Comparison of ENCODE assay signal across 1 cellular context in the genomic region with DNA sequence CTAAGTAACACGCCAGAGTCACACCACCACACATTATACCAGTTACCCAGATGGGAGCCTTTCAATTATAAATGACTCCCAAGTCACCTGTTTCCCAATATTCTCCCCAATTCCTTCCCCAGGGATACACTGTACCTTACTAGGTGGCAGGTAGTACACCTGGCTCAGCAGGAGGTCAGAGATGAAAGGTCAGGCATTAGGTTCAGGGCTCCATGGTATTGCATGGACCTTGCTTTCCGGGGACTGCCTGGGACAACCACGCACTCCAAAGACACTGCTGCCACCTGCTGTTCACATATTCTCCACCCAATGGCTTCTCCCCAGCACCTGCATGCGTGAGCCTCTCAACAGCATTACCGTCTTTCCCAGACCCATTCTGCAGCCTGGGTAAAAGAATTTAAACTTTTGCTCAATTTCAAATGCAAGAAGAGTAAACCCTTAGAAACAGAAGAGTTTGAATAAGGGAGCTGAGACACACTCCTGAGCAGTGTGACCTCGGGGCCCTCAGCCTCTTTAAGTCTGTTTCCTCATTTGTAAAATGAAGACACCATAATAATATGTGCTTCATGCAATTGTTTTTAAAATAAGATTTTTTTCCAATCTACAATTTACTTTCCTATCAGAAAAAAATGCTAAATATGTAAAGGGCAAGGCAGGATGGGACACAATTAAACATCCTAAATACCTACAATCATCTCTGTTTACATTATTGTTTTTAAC.
TF ChIP-seq lines count a peak whose summit lies in the region.

No MANE protein-coding gene starts in this region.

TF ChIP-seq in A549, 52 proteins besides CTCF, POLR2A, EP300 and RAD21 (continued from another document):
- no peak for TF ChIP-seq ATOH8 (CRISPR knock-in tag; IDR thresholded peaks at IDR 0.05; ENCODE audit: low read depth)
- TF ChIP-seq, protein P1, sequence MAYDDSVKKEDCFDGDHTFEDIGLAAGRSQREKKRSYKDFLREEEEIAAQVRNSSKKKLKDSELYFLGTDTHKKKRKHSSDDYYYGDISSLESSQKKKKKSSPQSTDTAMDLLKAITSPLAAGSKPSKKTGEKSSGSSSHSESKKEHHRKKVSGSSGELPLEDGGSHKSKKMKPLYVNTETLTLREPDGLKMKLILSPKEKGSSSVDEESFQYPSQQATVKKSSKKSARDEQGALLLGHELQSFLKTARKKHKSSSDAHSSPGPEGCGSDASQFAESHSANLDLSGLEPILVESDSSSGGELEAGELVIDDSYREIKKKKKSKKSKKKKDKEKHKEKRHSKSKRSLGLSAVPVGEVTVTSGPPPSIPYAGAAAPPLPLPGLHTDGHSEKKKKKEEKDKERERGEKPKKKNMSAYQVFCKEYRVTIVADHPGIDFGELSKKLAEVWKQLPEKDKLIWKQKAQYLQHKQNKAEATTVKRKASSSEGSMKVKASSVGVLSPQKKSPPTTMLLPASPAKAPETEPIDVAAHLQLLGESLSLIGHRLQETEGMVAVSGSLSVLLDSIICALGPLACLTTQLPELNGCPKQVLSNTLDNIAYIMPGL (CRISPR knock-in tag; IDR thresholded peaks at IDR 0.05; ENCODE audit: borderline replicate concordance): no peak
- TF ChIP-seq NR3C1 (IDR thresholded peaks at IDR 0.05): no peak
- no peak for TF ChIP-seq ZNF302 (CRISPR knock-in tag; IDR thresholded peaks at IDR 0.05)
- TF ChIP-seq POLR2AphosphoS2 (conservative IDR thresholded peaks at IDR 0.05; ENCODE audit: low read length): no peak
- TF ChIP-seq CHD4 (IDR thresholded peaks at IDR 0.05; ENCODE audit: borderline replicate concordance): no peak
- no peak for TF ChIP-seq MYC (IDR thresholded peaks at IDR 0.05; ENCODE audit: borderline replicate concordance, low read length)
- TF ChIP-seq KDM5A (IDR thresholded peaks at IDR 0.05): no peak
- no peak for TF ChIP-seq RCOR1 (IDR thresholded peaks at IDR 0.05; ENCODE audit: low read depth, low read length)
- no peak for TF ChIP-seq RNF2 (IDR thresholded peaks at IDR 0.05; ENCODE audit: borderline replicate concordance, low read depth)
- no peak for TF ChIP-seq ZFP36 (IDR thresholded peaks at IDR 0.05; ENCODE audit: borderline replicate concordance, partially characterized antibody)
- TF ChIP-seq TFCP2L1 (CRISPR knock-in tag; IDR thresholded peaks at IDR 0.05): peak; percentile 28; the same call in 1 of the 2 replicates
- no peak for TF ChIP-seq MAZ (IDR thresholded peaks at IDR 0.05; ENCODE audit: borderline replicate concordance, low read depth, low read length)
- TF ChIP-seq, protein P2, sequence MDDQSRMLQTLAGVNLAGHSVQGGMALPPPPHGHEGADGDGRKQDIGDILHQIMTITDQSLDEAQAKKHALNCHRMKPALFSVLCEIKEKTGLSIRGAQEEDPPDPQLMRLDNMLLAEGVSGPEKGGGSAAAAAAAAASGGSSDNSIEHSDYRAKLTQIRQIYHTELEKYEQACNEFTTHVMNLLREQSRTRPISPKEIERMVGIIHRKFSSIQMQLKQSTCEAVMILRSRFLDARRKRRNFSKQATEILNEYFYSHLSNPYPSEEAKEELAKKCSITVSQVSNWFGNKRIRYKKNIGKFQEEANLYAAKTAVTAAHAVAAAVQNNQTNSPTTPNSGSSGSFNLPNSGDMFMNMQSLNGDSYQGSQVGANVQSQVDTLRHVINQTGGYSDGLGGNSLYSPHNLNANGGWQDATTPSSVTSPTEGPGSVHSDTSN (IDR thresholded peaks at IDR 0.05): no peak
- no peak for TF ChIP-seq REST (IDR thresholded peaks at IDR 0.05)
- TF ChIP-seq SMC3 (IDR thresholded peaks at IDR 0.05): peak; percentile 99
- no peak for TF ChIP-seq TP53 (CRISPR knock-in tag; IDR thresholded peaks at IDR 0.05)
- no peak for TF ChIP-seq FOSL2 (IDR thresholded peaks at IDR 0.05)
- TF ChIP-seq FOSL2 (CRISPR knock-in tag; IDR thresholded peaks at IDR 0.05): 0 out of 2 replicates have a peak, but pooled peaks have one; percentile 6
- TF ChIP-seq ZSCAN20 (CRISPR knock-in tag; IDR thresholded peaks at IDR 0.05): no peak
- TF ChIP-seq JUN (IDR thresholded peaks at IDR 0.05): peak in 1 of 2 experiments; percentile 40; a peak in 2 of 5 replicates
- 0 out of 2 replicates have a peak, but pooled peaks have one; percentile 4 for TF ChIP-seq ZC3H11A (IDR thresholded peaks at IDR 0.05)
- no peak for TF ChIP-seq JUNB (IDR thresholded peaks at IDR 0.05)
- TF ChIP-seq HOXB13 (CRISPR knock-in tag; IDR thresholded peaks at IDR 0.05; ENCODE audit: low read depth): no peak
- no peak for TF ChIP-seq FOXS1 (CRISPR knock-in tag; IDR thresholded peaks at IDR 0.05)
- no peak for TF ChIP-seq HEYL (CRISPR knock-in tag; IDR thresholded peaks at IDR 0.05)
- TF ChIP-seq KDM1A (IDR thresholded peaks at IDR 0.05; ENCODE audit: low read depth): no peak
- no peak for TF ChIP-seq BHLHE40 (IDR thresholded peaks at IDR 0.05; ENCODE audit: low read depth, low read length)
- no peak for TF ChIP-seq EHMT2 (IDR thresholded peaks at IDR 0.05; ENCODE audit: low read depth)
- TF ChIP-seq, protein P3, sequence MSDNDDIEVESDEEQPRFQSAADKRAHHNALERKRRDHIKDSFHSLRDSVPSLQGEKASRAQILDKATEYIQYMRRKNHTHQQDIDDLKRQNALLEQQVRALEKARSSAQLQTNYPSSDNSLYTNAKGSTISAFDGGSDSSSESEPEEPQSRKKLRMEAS (IDR thresholded peaks at IDR 0.05): peak; percentile 79
- no peak for TF ChIP-seq CBX2 (IDR thresholded peaks at IDR 0.05; ENCODE audit: borderline replicate concordance, low read depth)
- no peak for TF ChIP-seq HOXB5 (CRISPR knock-in tag; IDR thresholded peaks at IDR 0.05)
- no peak for TF ChIP-seq EHF (CRISPR knock-in tag; IDR thresholded peaks at IDR 0.05)
- TF ChIP-seq, protein P4, sequence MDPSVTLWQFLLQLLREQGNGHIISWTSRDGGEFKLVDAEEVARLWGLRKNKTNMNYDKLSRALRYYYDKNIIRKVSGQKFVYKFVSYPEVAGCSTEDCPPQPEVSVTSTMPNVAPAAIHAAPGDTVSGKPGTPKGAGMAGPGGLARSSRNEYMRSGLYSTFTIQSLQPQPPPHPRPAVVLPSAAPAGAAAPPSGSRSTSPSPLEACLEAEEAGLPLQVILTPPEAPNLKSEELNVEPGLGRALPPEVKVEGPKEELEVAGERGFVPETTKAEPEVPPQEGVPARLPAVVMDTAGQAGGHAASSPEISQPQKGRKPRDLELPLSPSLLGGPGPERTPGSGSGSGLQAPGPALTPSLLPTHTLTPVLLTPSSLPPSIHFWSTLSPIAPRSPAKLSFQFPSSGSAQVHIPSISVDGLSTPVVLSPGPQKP (IDR thresholded peaks at IDR 0.05; ENCODE audit: low read depth, low read length): no peak
